1 cellular context compared by ENCODE assay signal in the genomic region with DNA sequence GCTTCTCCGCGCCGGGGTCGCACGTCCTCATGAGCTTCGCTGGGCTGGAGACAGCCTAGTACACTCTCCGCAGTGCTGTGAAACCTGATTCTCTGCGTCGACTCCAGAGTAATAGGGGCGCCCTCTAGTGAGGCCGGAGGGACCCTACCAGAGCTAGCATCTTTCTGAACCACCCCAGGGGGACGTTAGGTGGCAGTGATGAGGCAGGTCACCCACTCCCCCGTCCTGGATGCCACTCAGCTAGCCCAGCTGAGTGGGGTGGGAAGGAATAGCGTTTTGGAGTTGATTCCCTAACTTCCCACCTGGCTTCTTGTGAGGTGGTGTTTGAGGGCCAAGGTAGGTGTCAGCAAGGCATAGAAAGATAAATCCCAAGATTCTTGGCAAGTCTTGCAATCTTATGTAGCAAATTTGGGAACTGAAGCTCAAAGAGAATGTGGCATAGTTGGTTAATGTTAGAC.
TF ChIP-seq lines count a peak whose summit lies in the region.

No MANE protein-coding gene starts in this region.

TF ChIP-seq in HepG2, 621 proteins besides CTCF, POLR2A, EP300 and RAD21 (continued from another document and continues in another):
- TF ChIP-seq, protein P1, sequence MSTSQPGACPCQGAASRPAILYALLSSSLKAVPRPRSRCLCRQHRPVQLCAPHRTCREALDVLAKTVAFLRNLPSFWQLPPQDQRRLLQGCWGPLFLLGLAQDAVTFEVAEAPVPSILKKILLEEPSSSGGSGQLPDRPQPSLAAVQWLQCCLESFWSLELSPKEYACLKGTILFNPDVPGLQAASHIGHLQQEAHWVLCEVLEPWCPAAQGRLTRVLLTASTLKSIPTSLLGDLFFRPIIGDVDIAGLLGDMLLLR (CRISPR knock-in tag; IDR thresholded peaks at IDR 0.05), result no peak
- TF ChIP-seq MIXL1 (CRISPR knock-in tag; IDR thresholded peaks at IDR 0.05) (peak; percentile 70; the same call in 1 of the 2 replicates), ZBTB21 (CRISPR knock-in tag; IDR thresholded peaks at IDR 0.05) (no peak), ZNF768 (CRISPR knock-in tag; IDR thresholded peaks at IDR 0.05) (no peak), ZKSCAN8 (CRISPR knock-in tag; IDR thresholded peaks at IDR 0.05; ENCODE audit: borderline replicate concordance) (peak; percentile 61; the same call in 1 of the 2 replicates), ZNF468 (CRISPR knock-in tag; IDR thresholded peaks at IDR 0.05) (no peak), PRMT3 (CRISPR knock-in tag; IDR thresholded peaks at IDR 0.05; ENCODE audit: borderline replicate concordance, low read depth) (no peak), CBX5 (CRISPR knock-in tag; IDR thresholded peaks at IDR 0.05; ENCODE audit: borderline replicate concordance) (peak; percentile 51; the same call in 1 of the 2 replicates), PITX1 (CRISPR knock-in tag; IDR thresholded peaks at IDR 0.05) (peak; percentile 58; the same call in 1 of the 2 replicates), ZNF329 (CRISPR knock-in tag; IDR thresholded peaks at IDR 0.05; ENCODE audit: low read depth) (no peak), MEF2D (CRISPR knock-in tag; IDR thresholded peaks at IDR 0.05) (0 out of 2 replicates have a peak, but pooled peaks have one; percentile 40), ZNF337 (CRISPR knock-in tag; IDR thresholded peaks at IDR 0.05; ENCODE audit: borderline replicate concordance, low read depth) (0 out of 2 replicates have a peak, but pooled peaks have one; percentile 61), RFX3 (CRISPR knock-in tag; IDR thresholded peaks at IDR 0.05) (no peak), ZNF124 (CRISPR knock-in tag; IDR thresholded peaks at IDR 0.05) (peak; percentile 67; the same call in 1 of the 2 replicates), PHF8 (CRISPR knock-in tag; IDR thresholded peaks at IDR 0.05) (0 out of 2 replicates have a peak, but pooled peaks have one; percentile 43), SRSF9 (IDR thresholded peaks at IDR 0.05; ENCODE audit: borderline replicate concordance, insufficient read depth, low read depth, low read length, poor library complexity, severe bottlenecking) (no peak), AHR (CRISPR knock-in tag; IDR thresholded peaks at IDR 0.05) (no peak), NFE2L2 (IDR thresholded peaks at IDR 0.05; ENCODE audit: low read length) (no peak), CEBPG (CRISPR knock-in tag; IDR thresholded peaks at IDR 0.05) (0 out of 2 replicates have a peak, but pooled peaks have one; percentile 10), ZNF772 (CRISPR knock-in tag; IDR thresholded peaks at IDR 0.05) (no peak), SMC3 (IDR thresholded peaks at IDR 0.05; ENCODE audit: low read length) (peak; percentile 93), ZNF33B (CRISPR knock-in tag; IDR thresholded peaks at IDR 0.05) (peak; percentile 68; the same call in 1 of the 2 replicates), ZBTB7B (CRISPR knock-in tag; IDR thresholded peaks at IDR 0.05) (peak; percentile 68), KDM3A (CRISPR knock-in tag; IDR thresholded peaks at IDR 0.05; ENCODE audit: low read depth) (peak; percentile 88; the same call in 1 of the 2 replicates), KAT7 (CRISPR knock-in tag; IDR thresholded peaks at IDR 0.05; ENCODE audit: borderline replicate concordance) (no peak), ZBTB1 (CRISPR knock-in tag; IDR thresholded peaks at IDR 0.05; ENCODE audit: borderline replicate concordance) (no peak), ZNF326 (CRISPR knock-in tag; IDR thresholded peaks at IDR 0.05; ENCODE audit: borderline replicate concordance) (no peak)
- TF ChIP-seq, protein P2, sequence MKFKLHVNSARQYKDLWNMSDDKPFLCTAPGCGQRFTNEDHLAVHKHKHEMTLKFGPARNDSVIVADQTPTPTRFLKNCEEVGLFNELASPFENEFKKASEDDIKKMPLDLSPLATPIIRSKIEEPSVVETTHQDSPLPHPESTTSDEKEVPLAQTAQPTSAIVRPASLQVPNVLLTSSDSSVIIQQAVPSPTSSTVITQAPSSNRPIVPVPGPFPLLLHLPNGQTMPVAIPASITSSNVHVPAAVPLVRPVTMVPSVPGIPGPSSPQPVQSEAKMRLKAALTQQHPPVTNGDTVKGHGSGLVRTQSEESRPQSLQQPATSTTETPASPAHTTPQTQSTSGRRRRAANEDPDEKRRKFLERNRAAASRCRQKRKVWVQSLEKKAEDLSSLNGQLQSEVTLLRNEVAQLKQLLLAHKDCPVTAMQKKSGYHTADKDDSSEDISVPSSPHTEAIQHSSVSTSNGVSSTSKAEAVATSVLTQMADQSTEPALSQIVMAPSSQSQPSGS (CRISPR knock-in tag; IDR thresholded peaks at IDR 0.05), result peak; percentile 37; the same call in 1 of the 2 replicates
- TF ChIP-seq, protein P3, sequence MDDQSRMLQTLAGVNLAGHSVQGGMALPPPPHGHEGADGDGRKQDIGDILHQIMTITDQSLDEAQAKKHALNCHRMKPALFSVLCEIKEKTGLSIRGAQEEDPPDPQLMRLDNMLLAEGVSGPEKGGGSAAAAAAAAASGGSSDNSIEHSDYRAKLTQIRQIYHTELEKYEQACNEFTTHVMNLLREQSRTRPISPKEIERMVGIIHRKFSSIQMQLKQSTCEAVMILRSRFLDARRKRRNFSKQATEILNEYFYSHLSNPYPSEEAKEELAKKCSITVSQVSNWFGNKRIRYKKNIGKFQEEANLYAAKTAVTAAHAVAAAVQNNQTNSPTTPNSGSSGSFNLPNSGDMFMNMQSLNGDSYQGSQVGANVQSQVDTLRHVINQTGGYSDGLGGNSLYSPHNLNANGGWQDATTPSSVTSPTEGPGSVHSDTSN (CRISPR knock-in tag; IDR thresholded peaks at IDR 0.05; ENCODE audit: borderline replicate concordance), result no peak
- TF ChIP-seq, protein P4, sequence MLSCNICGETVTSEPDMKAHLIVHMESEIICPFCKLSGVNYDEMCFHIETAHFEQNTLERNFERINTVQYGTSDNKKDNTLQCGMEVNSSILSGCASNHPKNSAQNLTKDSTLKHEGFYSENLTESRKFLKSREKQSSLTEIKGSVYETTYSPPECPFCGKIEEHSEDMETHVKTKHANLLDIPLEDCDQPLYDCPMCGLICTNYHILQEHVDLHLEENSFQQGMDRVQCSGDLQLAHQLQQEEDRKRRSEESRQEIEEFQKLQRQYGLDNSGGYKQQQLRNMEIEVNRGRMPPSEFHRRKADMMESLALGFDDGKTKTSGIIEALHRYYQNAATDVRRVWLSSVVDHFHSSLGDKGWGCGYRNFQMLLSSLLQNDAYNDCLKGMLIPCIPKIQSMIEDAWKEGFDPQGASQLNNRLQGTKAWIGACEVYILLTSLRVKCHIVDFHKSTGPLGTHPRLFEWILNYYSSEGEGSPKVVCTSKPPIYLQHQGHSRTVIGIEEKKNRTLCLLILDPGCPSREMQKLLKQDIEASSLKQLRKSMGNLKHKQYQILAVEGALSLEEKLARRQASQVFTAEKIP (CRISPR knock-in tag; IDR thresholded peaks at IDR 0.05; ENCODE audit: borderline replicate concordance), result no peak
- TF ChIP-seq, protein P5, sequence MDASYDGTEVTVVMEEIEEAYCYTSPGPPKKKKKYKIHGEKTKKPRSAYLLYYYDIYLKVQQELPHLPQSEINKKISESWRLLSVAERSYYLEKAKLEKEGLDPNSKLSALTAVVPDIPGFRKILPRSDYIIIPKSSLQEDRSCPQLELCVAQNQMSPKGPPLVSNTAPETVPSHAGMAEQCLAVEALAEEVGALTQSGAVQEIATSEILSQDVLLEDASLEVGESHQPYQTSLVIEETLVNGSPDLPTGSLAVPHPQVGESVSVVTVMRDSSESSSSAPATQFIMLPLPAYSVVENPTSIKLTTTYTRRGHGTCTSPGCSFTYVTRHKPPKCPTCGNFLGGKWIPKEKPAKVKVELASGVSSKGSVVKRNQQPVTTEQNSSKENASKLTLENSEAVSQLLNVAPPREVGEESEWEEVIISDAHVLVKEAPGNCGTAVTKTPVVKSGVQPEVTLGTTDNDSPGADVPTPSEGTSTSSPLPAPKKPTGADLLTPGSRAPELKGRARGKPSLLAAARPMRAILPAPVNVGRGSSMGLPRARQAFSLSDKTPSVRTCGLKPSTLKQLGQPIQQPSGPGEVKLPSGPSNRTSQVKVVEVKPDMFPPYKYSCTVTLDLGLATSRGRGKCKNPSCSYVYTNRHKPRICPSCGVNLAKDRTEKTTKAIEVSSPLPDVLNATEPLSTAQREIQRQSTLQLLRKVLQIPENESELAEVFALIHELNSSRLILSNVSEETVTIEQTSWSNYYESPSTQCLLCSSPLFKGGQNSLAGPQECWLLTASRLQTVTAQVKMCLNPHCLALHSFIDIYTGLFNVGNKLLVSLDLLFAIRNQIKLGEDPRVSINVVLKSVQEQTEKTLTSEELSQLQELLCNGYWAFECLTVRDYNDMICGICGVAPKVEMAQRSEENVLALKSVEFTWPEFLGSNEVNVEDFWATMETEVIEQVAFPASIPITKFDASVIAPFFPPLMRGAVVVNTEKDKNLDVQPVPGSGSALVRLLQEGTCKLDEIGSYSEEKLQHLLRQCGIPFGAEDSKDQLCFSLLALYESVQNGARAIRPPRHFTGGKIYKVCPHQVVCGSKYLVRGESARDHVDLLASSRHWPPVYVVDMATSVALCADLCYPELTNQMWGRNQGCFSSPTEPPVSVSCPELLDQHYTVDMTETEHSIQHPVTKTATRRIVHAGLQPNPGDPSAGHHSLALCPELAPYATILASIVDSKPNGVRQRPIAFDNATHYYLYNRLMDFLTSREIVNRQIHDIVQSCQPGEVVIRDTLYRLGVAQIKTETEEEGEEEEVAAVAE (CRISPR knock-in tag; IDR thresholded peaks at IDR 0.05; ENCODE audit: borderline replicate concordance), result peak; percentile 66; the same call in 1 of the 2 replicates
- TF ChIP-seq, protein P6, sequence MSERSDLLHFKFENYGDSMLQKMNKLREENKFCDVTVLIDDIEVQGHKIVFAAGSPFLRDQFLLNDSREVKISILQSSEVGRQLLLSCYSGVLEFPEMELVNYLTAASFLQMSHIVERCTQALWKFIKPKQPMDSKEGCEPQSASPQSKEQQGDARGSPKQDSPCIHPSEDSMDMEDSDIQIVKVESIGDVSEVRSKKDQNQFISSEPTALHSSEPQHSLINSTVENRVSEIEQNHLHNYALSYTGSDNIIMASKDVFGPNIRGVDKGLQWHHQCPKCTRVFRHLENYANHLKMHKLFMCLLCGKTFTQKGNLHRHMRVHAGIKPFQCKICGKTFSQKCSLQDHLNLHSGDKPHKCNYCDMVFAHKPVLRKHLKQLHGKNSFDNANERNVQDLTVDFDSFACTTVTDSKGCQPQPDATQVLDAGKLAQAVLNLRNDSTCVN (CRISPR knock-in tag; IDR thresholded peaks at IDR 0.05; ENCODE audit: borderline replicate concordance), result peak; percentile 70; the same call in 1 of the 2 replicates
- TF ChIP-seq, protein P7, sequence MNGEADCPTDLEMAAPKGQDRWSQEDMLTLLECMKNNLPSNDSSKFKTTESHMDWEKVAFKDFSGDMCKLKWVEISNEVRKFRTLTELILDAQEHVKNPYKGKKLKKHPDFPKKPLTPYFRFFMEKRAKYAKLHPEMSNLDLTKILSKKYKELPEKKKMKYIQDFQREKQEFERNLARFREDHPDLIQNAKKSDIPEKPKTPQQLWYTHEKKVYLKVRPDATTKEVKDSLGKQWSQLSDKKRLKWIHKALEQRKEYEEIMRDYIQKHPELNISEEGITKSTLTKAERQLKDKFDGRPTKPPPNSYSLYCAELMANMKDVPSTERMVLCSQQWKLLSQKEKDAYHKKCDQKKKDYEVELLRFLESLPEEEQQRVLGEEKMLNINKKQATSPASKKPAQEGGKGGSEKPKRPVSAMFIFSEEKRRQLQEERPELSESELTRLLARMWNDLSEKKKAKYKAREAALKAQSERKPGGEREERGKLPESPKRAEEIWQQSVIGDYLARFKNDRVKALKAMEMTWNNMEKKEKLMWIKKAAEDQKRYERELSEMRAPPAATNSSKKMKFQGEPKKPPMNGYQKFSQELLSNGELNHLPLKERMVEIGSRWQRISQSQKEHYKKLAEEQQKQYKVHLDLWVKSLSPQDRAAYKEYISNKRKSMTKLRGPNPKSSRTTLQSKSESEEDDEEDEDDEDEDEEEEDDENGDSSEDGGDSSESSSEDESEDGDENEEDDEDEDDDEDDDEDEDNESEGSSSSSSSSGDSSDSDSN (CRISPR knock-in tag; IDR thresholded peaks at IDR 0.05), result 0 out of 2 replicates have a peak, but pooled peaks have one; percentile 31
- TF ChIP-seq, protein P8, sequence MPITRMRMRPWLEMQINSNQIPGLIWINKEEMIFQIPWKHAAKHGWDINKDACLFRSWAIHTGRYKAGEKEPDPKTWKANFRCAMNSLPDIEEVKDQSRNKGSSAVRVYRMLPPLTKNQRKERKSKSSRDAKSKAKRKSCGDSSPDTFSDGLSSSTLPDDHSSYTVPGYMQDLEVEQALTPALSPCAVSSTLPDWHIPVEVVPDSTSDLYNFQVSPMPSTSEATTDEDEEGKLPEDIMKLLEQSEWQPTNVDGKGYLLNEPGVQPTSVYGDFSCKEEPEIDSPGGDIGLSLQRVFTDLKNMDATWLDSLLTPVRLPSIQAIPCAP (CRISPR knock-in tag; IDR thresholded peaks at IDR 0.05; ENCODE audit: low read depth), result no peak
